In genomic region chr4:85600501-85600900, GRCh38 we compare ENCODE assay signal across 12 cellular contexts.
DNase-seq lines count a peak whose midpoint lies in the region; TF ChIP-seq lines count a peak whose summit lies in the region.
"Had no signal": no experiment of that assay in that cellular context is flagged by ENCODE, and none has a peak within 500 bp of the region (broad histone marks: within the 10 kb centered on the region; RNA-seq: fewer than 3 reads in every experiment).

No MANE protein-coding gene starts in this region.

- TF ChIP-seq CTCF in fibroblast of villous mesenchyme (IDR thresholded peaks at IDR 0.05; ENCODE audit: insufficient read depth, low read depth, low read length) (no peak), smooth muscle cell (IDR thresholded peaks at IDR 0.05; ENCODE audit: borderline replicate concordance, insufficient read depth, poor library complexity, severe bottlenecking) (no peak), brain microvascular endothelial cell (IDR thresholded peaks at IDR 0.05; ENCODE audit: low read depth, low read length, missing control alignments) (no peak), lower leg skin (IDR thresholded peaks at IDR 0.05) (no peak)

- H3K27me3 ChIP-seq in Karpas-422 (ENCODE audit: low read length) (no peaks in the 10 kb centered on the region), smooth muscle cell (ENCODE audit: low read depth) (no peaks in the 10 kb centered on the region), brain microvascular endothelial cell (replicated peaks) (no peaks in the 10 kb centered on the region)

- H3K4me3 ChIP-seq in Karpas-422 (ENCODE audit: low read length) (no peak overlapping the region), SK-N-MC (0 out of 2 replicates have a peak overlapping the region, but pooled peaks have one; percentile 6), fibroblast of villous mesenchyme (ENCODE audit: low read depth, low read length) (no peak overlapping the region), smooth muscle cell (no peak overlapping the region), brain microvascular endothelial cell (ENCODE audit: low read depth, low read length) (no peak overlapping the region), lower leg skin (ENCODE audit: low read depth, poor library complexity, severe bottlenecking) (no peak overlapping the region)
- H3K4me3 ChIP-seq: GM23248 had no signal

- H3K27ac ChIP-seq in Karpas-422 (ENCODE audit: low read length) (peak overlapping the region; percentile 5; the same call in 1 of the 2 replicates), SK-N-MC (no peak overlapping the region), smooth muscle cell (ENCODE audit: low read depth) (no peak overlapping the region), brain microvascular endothelial cell (no peak overlapping the region)
- H3K27ac ChIP-seq: GM23248 had no signal

- no peaks in the 10 kb centered on the region for H4K20me1 ChIP-seq in Karpas-422 (ENCODE audit: insufficient read depth, low read depth, low read length)
- no peaks in the 10 kb centered on the region for H4K20me1 ChIP-seq in smooth muscle cell (ENCODE audit: low read depth)

- H3K9ac ChIP-seq in Karpas-422 (ENCODE audit: low read length): no peak overlapping the region
- H3K9ac ChIP-seq in SK-N-MC (ENCODE audit: insufficient read length): no peak overlapping the region
- no peak overlapping the region for H3K9ac ChIP-seq in smooth muscle cell (ENCODE audit: low read depth)
- H3K9ac ChIP-seq: GM23248 had no signal

- H3F3A ChIP-seq in smooth muscle cell (ENCODE audit: low read depth): no peaks in the 10 kb centered on the region

- H3K9me3 ChIP-seq in Karpas-422 (ENCODE audit: low read length): no peaks in the 10 kb centered on the region
- H3K9me3 ChIP-seq in SK-N-MC (ENCODE audit: low read depth, low read length): no peaks in the 10 kb centered on the region
- H3K9me3 ChIP-seq in smooth muscle cell (replicated peaks; ENCODE audit: low read depth): no peaks in the 10 kb centered on the region

- no peaks in the 10 kb centered on the region for H3K9me2 ChIP-seq in Karpas-422 (replicated peaks; ENCODE audit: insufficient read depth, low read length)

- H2AFZ ChIP-seq in Karpas-422 (ENCODE audit: low read length) (no peak overlapping the region), smooth muscle cell (ENCODE audit: low read depth) (no peak overlapping the region)
- H2AFZ ChIP-seq: GM23248 had no signal

- H3K36me3 ChIP-seq in Karpas-422 (ENCODE audit: insufficient read depth, low read length): no peaks in the 10 kb centered on the region
- no peaks in the 10 kb centered on the region for H3K36me3 ChIP-seq in SK-N-MC (ENCODE audit: insufficient read depth, low read length)
- no peaks in the 10 kb centered on the region for H3K36me3 ChIP-seq in smooth muscle cell (ENCODE audit: low read depth)
- H3K36me3 ChIP-seq in brain microvascular endothelial cell (replicated peaks): no peaks in the 10 kb centered on the region

- no peak overlapping the region for H3K4me2 ChIP-seq in Karpas-422 (ENCODE audit: low read depth, low read length, poor library complexity, severe bottlenecking)
- H3K4me2 ChIP-seq in smooth muscle cell: peak overlapping the region; percentile 23

- in situ Hi-C loops in brain microvascular endothelial cell (cut with HindIII; ENCODE audit: low pct_ligation_motif_present, low sequenced_read_pairs): no loop called here

- intact Hi-C loops in lower leg skin (cut with DNase I; ENCODE audit: low total_unique reads): no loop called here

- TF ChIP-seq POLR2A in lower leg skin (IDR thresholded peaks at IDR 0.05): no peak

- H3K79me2 ChIP-seq in Karpas-422 (ENCODE audit: low read length): peaks cover 55% of the 10 kb centered on the region
- H3K79me2 ChIP-seq in smooth muscle cell (ENCODE audit: low read depth): no peaks in the 10 kb centered on the region

- H3K4me1 ChIP-seq in Karpas-422 (ENCODE audit: low read length): peaks cover 43% of the 10 kb centered on the region
- H3K4me1 ChIP-seq in smooth muscle cell (ENCODE audit: low read depth): no peaks in the 10 kb centered on the region

- 67% methylated on average over 4 of the region's 4 CpGs for WGBS in smooth muscle cell (ENCODE audit: low lambda C conversion rate)
- WGBS in lower leg skin, 2 donors: 73 to 80% methylated on average over 4 of the region's 4 CpGs

- DNase-seq in Karpas-422: no peak
- DNase-seq in SK-N-MC (ENCODE audit: low read depth, low spot score): no peak
- peak; percentile 17 for DNase-seq in fibroblast of villous mesenchyme (ENCODE audit: low read depth)
- no peak for DNase-seq in smooth muscle cell (lab: John Stamatoyannopoulos, UW; ENCODE audit: unreplicated experiment)
- no peak for DNase-seq in brain microvascular endothelial cell
- no peak for DNase-seq in lower leg skin (ENCODE audit: low spot score in 2 of 2)
- no peak for DNase-seq in stimulated activated CD8-positive, alpha-beta memory T cell treated with anti-CD3 and anti-CD28 coated beads, Interleukin-4, amount 100 ng/mL, for 48 hours
- DNase-seq: CD8-positive, alpha-beta T cell; COR-L47; DMS79 treated with DMSO at 0.1 percent for 48 hours; EL; GM23248 had no signal
